Comparison of ENCODE assay signal across 10 cellular contexts in genomic region chr1:169595764-169596711, GRCh38. TPM values are rescaled to one million over a fixed set of nuclear protein-coding genes. Genes with fewer than 3 reads are reported as not detected.
DNase-seq lines count a peak whose midpoint lies in the region; ATAC-seq and TF ChIP-seq lines count a peak whose summit lies in the region.
"Had no signal": no experiment of that assay in that cellular context is flagged by ENCODE, and none has a peak within 500 bp of the region (broad histone marks: within the 10 kb centered on the region; RNA-seq: fewer than 3 reads in every experiment).

No MANE protein-coding gene starts in this region.

- no peaks in the 10 kb centered on the region for H3K27me3 Mint-ChIP-seq in CD4-positive, alpha-beta T cell
- H3K27me3 Mint-ChIP-seq in GM23338 (ENCODE audit: insufficient read depth, low read depth, poor library complexity): peaks cover 6% of the 10 kb centered on the region
- peaks cover 6% of the 10 kb centered on the region; the same call in 1 of the 2 replicates for H3K27me3 Mint-ChIP-seq in WTC11 (ENCODE audit: low read depth)

- H3K4me3 ChIP-seq in GM23338: no peak overlapping the region
- H3K4me3 ChIP-seq: ascending aorta had no signal

- no peaks in the 10 kb centered on the region for H3F3A ChIP-seq in GM23338 (replicated peaks; ENCODE audit: low read depth)

- H2AFZ ChIP-seq in GM23338: no peak overlapping the region

- no peaks in the 10 kb centered on the region for H3K36me3 ChIP-seq in GM23338 (ENCODE audit: insufficient read depth)
- H3K36me3 ChIP-seq: ascending aorta had no signal

- H3K9me3 Mint-ChIP-seq in CD4-positive, alpha-beta T cell: no peaks in the 10 kb centered on the region
- H3K9me3 Mint-ChIP-seq in GM23338 (no peaks in the 10 kb centered on the region), WTC11 (no peaks in the 10 kb centered on the region)
- H3K9me3 Mint-ChIP-seq: mesothelial cell of epicardium had no signal

- H3K4me3 Mint-ChIP-seq in CD4-positive, alpha-beta T cell: no peak overlapping the region
- H3K4me3 Mint-ChIP-seq in GM23338 (no peak overlapping the region), WTC11 (no peak overlapping the region)
- H3K4me3 Mint-ChIP-seq: mesothelial cell of epicardium had no signal

- no peaks in the 10 kb centered on the region for H4K20me1 ChIP-seq in GM23338 (replicated peaks; ENCODE audit: insufficient read depth)

- peak; percentile 39 for ATAC-seq in CD4-positive, alpha-beta T cell (ENCODE audit: poor library complexity)
- peak; percentile 99 for ATAC-seq in GM23338
- peak; percentile 95 for ATAC-seq in WTC11
- ATAC-seq in GM18858 (IDR thresholded peaks at IDR 0.05; ENCODE audit: unreplicated experiment): no peak
- ATAC-seq in GM21447 (IDR thresholded peaks at IDR 0.05; ENCODE audit: unreplicated experiment): no peak

- no peak overlapping the region for H3K27ac ChIP-seq in CD4-positive, alpha-beta T cell (ENCODE audit: low read depth, low read length)
- no peak overlapping the region for H3K27ac ChIP-seq in GM23338 (ENCODE audit: low read depth)
- H3K27ac ChIP-seq: ascending aorta had no signal

- H3K27me3 ChIP-seq in CD4-positive, alpha-beta T cell (ENCODE audit: control insufficient read depth, insufficient read depth, low read length): no peaks in the 10 kb centered on the region
- H3K27me3 ChIP-seq in GM23338 (ENCODE audit: insufficient read depth): no peaks in the 10 kb centered on the region
- H3K27me3 ChIP-seq: ascending aorta had no signal

- TF ChIP-seq CTCF in CD4-positive, alpha-beta T cell (IDR thresholded peaks at IDR 0.05): no peak
- TF ChIP-seq CTCF in GM23338 (conservative IDR thresholded peaks at IDR 0.05; ENCODE audit: low read depth in 2 of 2) (no peak), WTC11 (IDR thresholded peaks at IDR 0.05) (no peak)

- intact Hi-C loops in CD4-positive, alpha-beta T cell (cut with DNase I, micrococcal nuclease): no loop called here

- H3K4me2 ChIP-seq in GM23338: no peak overlapping the region

- CTCF ChIA-PET in CD4-positive, alpha-beta T cell (lab: Charles Lee): interaction anchor here (2.1 to 3.0 kb wide), 2 partner anchors 9 to 116 kb away, joined by 8 to 12 read pairs; partner anchors contain the start of gene F5
- CTCF ChIA-PET in WTC11 (lab: Charles Lee): interaction anchor here (0.6 to 2.5 kb wide), 3 partner anchors 10 to 116 kb away, joined by 3 to 12 read pairs (median 12); partner anchors contain the start of gene F5

- no peaks in the 10 kb centered on the region for H3K4me1 ChIP-seq in GM23338 (ENCODE audit: insufficient read depth)
- H3K4me1 ChIP-seq: ascending aorta had no signal

- no peaks in the 10 kb centered on the region for H3K9me2 ChIP-seq in GM23338 (ENCODE audit: insufficient read depth)

- no peak for DNase-seq in CD4-positive, alpha-beta T cell
- DNase-seq in GM23338 (ENCODE audit: low spot score): peak; percentile 74
- DNase-seq in WTC11 (ENCODE audit: low spot score): peak; percentile 48
- DNase-seq in iPS DF 4.7 (ENCODE audit: extremely low read depth, low spot score): peak; percentile 53
- no peak for DNase-seq in NCI-H1694 treated with DMSO at 0.1 percent for 48 hours (lab: John Stamatoyannopoulos, UW)
- no peak for DNase-seq in anterior cingulate cortex (lab: John Stamatoyannopoulos, UW)

- no peaks in the 10 kb centered on the region for H3K79me2 ChIP-seq in GM23338 (replicated peaks; ENCODE audit: insufficient read depth)

- H3K36me3 Mint-ChIP-seq in CD4-positive, alpha-beta T cell (ENCODE audit: low read depth): no peaks in the 10 kb centered on the region
- H3K36me3 Mint-ChIP-seq in GM23338 (ENCODE audit: low read depth): no peaks in the 10 kb centered on the region
- H3K36me3 Mint-ChIP-seq in WTC11: no peaks in the 10 kb centered on the region
- H3K36me3 Mint-ChIP-seq: mesothelial cell of epicardium had no signal

- POLR2A ChIA-PET in CD4-positive, alpha-beta T cell (lab: Charles Lee): interaction anchor here (1.0 to 1.7 kb wide), 3 partner anchors 97 to 116 kb away, joined by 4 to 7 read pairs (median 6); no protein-coding TSS in a partner anchor
- POLR2A ChIA-PET in WTC11 (lab: Charles Lee): no interaction called here

- H3K27ac Mint-ChIP-seq in CD4-positive, alpha-beta T cell: no peak overlapping the region
- no peak overlapping the region for H3K27ac Mint-ChIP-seq in GM23338
- H3K27ac Mint-ChIP-seq in WTC11: no peak overlapping the region
- H3K27ac Mint-ChIP-seq: mesothelial cell of epicardium had no signal

- H3K9me3 ChIP-seq in CD4-positive, alpha-beta T cell (ENCODE audit: control insufficient read depth, low read length): no peaks in the 10 kb centered on the region
- H3K9me3 ChIP-seq: ascending aorta had no signal

- peaks cover 5% of the 10 kb centered on the region for H3K4me1 Mint-ChIP-seq in CD4-positive, alpha-beta T cell (ENCODE audit: low read depth)
- H3K4me1 Mint-ChIP-seq in GM23338 (no peaks in the 10 kb centered on the region), WTC11 (no peaks in the 10 kb centered on the region)
- H3K4me1 Mint-ChIP-seq: mesothelial cell of epicardium had no signal

TF ChIP-seq in GM23338, 12 proteins besides CTCF, POLR2A, EP300 and RAD21:
- TF ChIP-seq POLR2AphosphoS5 (IDR thresholded peaks at IDR 0.05; ENCODE audit: low read depth) (no peak), REST (IDR thresholded peaks at IDR 0.05; ENCODE audit: unreplicated experiment) (peak; percentile 89)

TF ChIP-seq in WTC11, 78 proteins besides CTCF, POLR2A, EP300 and RAD21:
- TF ChIP-seq CREM (CRISPR knock-in tag; IDR thresholded peaks at IDR 0.05) (0 out of 2 replicates have a peak, but pooled peaks have one; percentile 30), NFE2L1 (CRISPR knock-in tag; IDR thresholded peaks at IDR 0.05) (no peak; the same call in 1 of the 2 replicates), ZNF423 (CRISPR knock-in tag; IDR thresholded peaks at IDR 0.05) (no peak), JUN (CRISPR knock-in tag; IDR thresholded peaks at IDR 0.05) (0 out of 2 replicates have a peak, but pooled peaks have one; percentile 37), USF1 (CRISPR knock-in tag; IDR thresholded peaks at IDR 0.05) (peak; percentile 30; the same call in 1 of the 2 replicates)

RNA-seq across cellular contexts. Expression of gene F5, which starts 9.8 kb away (rescaled TPM):
- total RNA-seq in CD4-positive, alpha-beta T cell: 1 to 10 TPM; 5.4 to 6.2 TPM
- not detected in 2 replicates for total RNA-seq in GM23338 (2014; rRNA removed; shearing (Covaris generic))
- polyA plus RNA-seq in GM23338 (2016; fragmentation: Nextera tagmentation; extraction: Ambion mirVana): 0.10 and 0.16 TPM in 2 replicates
- 0.20 to 0.21 TPM (median 0.21 TPM) in 3 replicates for total RNA-seq in WTC11 (2021)
- total RNA-seq: ascending aorta had no signal

RNA-seq across cellular contexts. Expression of gene SELP, which starts 33.9 kb away (rescaled TPM):
- total RNA-seq in CD4-positive, alpha-beta T cell: 1 to 10 TPM; 1.3 to 1.4 TPM
- not detected in 2 replicates for total RNA-seq in GM23338 (2014; rRNA removed; shearing (Covaris generic))
- not detected in 2 replicates for polyA plus RNA-seq in GM23338 (2016; fragmentation: Nextera tagmentation; extraction: Ambion mirVana)
- total RNA-seq in WTC11 (2021): 0.17 TPM in 1 of 3 replicates, not detected in the others

Comparison
In these comparisons a context has a peak if more than half of its experiments do, and no peak if none do; other contexts are left out.
1. ATAC-seq: peak in CD4-positive, alpha-beta T cell (single experiment), GM23338 (single experiment) and WTC11 (single experiment); none in GM18858 (single experiment) and GM21447 (single experiment).
2. DNase-seq: peak in GM23338 (single experiment), WTC11 (single experiment) and iPS DF 4.7 (single experiment); none in CD4-positive, alpha-beta T cell (0 of 10), NCI-H1694 treated with DMSO at 0.1 percent for 48 hours (single experiment) and anterior cingulate cortex (0 of 58).